ENCODE assay signal across 8 cellular contexts in the genomic region with DNA sequence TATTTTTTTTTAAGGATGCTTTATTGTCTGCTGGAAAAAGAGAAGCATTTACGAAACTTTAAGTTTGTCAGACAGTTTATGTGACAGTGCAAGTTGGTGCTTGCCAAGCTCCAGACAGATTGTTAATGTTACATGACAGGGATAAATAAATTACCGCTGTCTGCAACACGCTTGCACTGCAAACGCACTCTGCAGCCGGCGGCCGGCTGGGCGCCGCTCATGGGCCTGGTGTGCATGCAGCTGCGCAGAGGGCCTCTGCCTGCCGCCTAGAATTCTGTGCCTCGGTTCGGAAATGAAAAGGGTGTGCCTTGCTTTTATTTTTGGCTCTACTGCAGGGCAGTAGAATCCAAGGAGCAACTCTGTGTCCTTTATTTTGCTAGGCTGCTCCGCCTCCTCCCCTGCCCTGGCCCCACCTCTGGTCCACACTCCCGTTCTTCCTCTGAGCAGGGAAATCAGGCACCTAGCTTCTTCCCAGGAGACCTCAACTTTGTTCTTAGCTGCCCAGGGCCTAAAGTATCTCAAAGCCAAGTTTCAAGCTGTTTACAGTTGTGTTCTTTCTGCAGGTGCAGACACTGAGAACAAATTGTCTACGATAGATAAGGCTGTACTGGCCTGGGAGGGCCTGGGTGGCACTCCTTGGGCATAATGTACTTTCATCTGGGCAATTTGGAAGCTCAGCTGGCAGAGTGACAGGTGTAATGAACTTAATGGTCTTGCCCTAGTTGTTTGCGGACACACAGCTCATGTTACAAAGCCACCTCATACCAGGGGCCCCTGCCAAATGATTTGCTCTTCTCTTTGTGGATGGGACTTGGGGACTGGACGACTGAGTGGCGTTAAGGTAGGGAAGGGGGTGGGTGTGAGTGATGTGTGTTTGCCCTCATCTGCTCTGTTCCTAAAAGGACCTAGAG. TPM values are rescaled to one million over a fixed set of nuclear protein-coding genes. Genes with fewer than 3 reads are reported as not detected.
DNase-seq lines count a peak whose midpoint lies in the region; TF ChIP-seq lines count a peak whose summit lies in the region.

No MANE protein-coding gene starts in this region.

- H3K27me3 ChIP-seq in WERI-Rb-1 (ENCODE audit: insufficient read depth, low read depth, severe bottlenecking) = no peaks in the 10 kb centered on the region

- H3K9me3 ChIP-seq in WERI-Rb-1 (ENCODE audit: severe bottlenecking) = no peaks in the 10 kb centered on the region

- DNase-seq in COLO668 (lab: John Stamatoyannopoulos, UW; ENCODE audit: unreplicated experiment) (peak; percentile 87), NCI-H2227 treated with DMSO at 0.1 percent for 48 hours (lab: John Stamatoyannopoulos, UW) (peak; percentile 60), epithelial cell of prostate (ENCODE audit: low read depth, low spot score) (peak; percentile 6), occipital lobe (lab: John Stamatoyannopoulos, UW) (peak; percentile 38), T-helper 1 cell (no peak), RKO (ENCODE audit: low spot score) (no peak), WERI-Rb-1 (no peak)
- DNase-seq in NK-92 treated with Interleukin-12 subunit alpha and Interleukin-12 subunit beta, amount 100 ng/mL, for 24 hours (lab: John Stamatoyannopoulos, UW) = no peak

- no peak for TF ChIP-seq CTCF in WERI-Rb-1 (IDR thresholded peaks at IDR 0.05; ENCODE audit: low read depth, low read length)

- H3K4me3 ChIP-seq in WERI-Rb-1 (ENCODE audit: low read depth, low read length) = no peak overlapping the region

- H3K27ac ChIP-seq in epithelial cell of prostate = no peak overlapping the region
- H3K27ac ChIP-seq in WERI-Rb-1 = no peak overlapping the region; the same call in 1 of the 2 replicates

- no peaks in the 10 kb centered on the region for H3K36me3 ChIP-seq in WERI-Rb-1

RNA-seq across cellular contexts. Expression of gene LDLRAD4, which starts 4.1 kb away (rescaled TPM):
- 129 TPM for total RNA-seq in occipital lobe

Comparison
In these comparisons a context has a peak if more than half of its experiments do, and no peak if none do; other contexts are left out.
1. DNase-seq: peak in COLO668 (single experiment), NCI-H2227 treated with DMSO at 0.1 percent for 48 hours (single experiment), epithelial cell of prostate (single experiment) and occipital lobe (single experiment); none in T-helper 1 cell (0 of 5), NK-92 treated with Interleukin-12 subunit alpha and Interleukin-12 subunit beta, amount 100 ng/mL, for 24 hours (single experiment), RKO (single experiment) and WERI-Rb-1 (single experiment).